In genomic region chr1:177914603-177915002, GRCh38 we compare ENCODE assay signal across 1 cellular context.
TF ChIP-seq lines count a peak whose summit lies in the region.

No MANE protein-coding gene starts in this region.

TF ChIP-seq in HepG2, 621 proteins besides CTCF, POLR2A, EP300 and RAD21 (continued from another document):
- TF ChIP-seq THRA (CRISPR knock-in tag; IDR thresholded peaks at IDR 0.05; ENCODE audit: borderline replicate concordance) (0 out of 2 replicates have a peak, but pooled peaks have one; percentile 29), ZNF713 (CRISPR knock-in tag; IDR thresholded peaks at IDR 0.05) (no peak), ZC3H4 (CRISPR knock-in tag; IDR thresholded peaks at IDR 0.05; ENCODE audit: borderline replicate concordance) (no peak), SAP130 (CRISPR knock-in tag; IDR thresholded peaks at IDR 0.05; ENCODE audit: low read depth) (peak; percentile 26; the same call in 1 of the 2 replicates), SMARCE1 (IDR thresholded peaks at IDR 0.05; ENCODE audit: borderline replicate concordance) (no peak), ZNF644 (CRISPR knock-in tag; IDR thresholded peaks at IDR 0.05; ENCODE audit: low read depth) (0 out of 2 replicates have a peak, but pooled peaks have one; percentile 23), BHLHE40 (IDR thresholded peaks at IDR 0.05; ENCODE audit: low read length) (peak; percentile 67), ZNF572 (CRISPR knock-in tag; IDR thresholded peaks at IDR 0.05) (no peak), RELA (CRISPR knock-in tag; IDR thresholded peaks at IDR 0.05) (no peak)
